Comparison of ENCODE assay signal across 16 cellular contexts in genomic region chr3:129199366-129199765, GRCh38. TPM values are rescaled to one million over a fixed set of nuclear protein-coding genes. Genes with fewer than 3 reads are reported as not detected.
DNase-seq lines count a peak whose midpoint lies in the region; ATAC-seq and TF ChIP-seq lines count a peak whose summit lies in the region.
"Had no signal": no experiment of that assay in that cellular context is flagged by ENCODE, and none has a peak within 500 bp of the region (broad histone marks: within the 10 kb centered on the region; RNA-seq: fewer than 3 reads in every experiment).

No MANE protein-coding gene starts in this region.

- ATAC-seq in right cardiac atrium (no peak), psoas muscle (no peak), HG03439 (IDR thresholded peaks at IDR 0.05; ENCODE audit: unreplicated experiment) (no peak), GM18498 (IDR thresholded peaks at IDR 0.05; ENCODE audit: unreplicated experiment) (no peak)

- WGBS in right cardiac atrium: 68% methylated on average over 8 of the region's 8 CpGs
- 62 to 75% (median 64%) methylated on average over 8 of the region's 8 CpGs for WGBS in psoas muscle, 3 donors

- H3K9me3 ChIP-seq in left ventricle myocardium inferior (replicated peaks) (no peaks in the 10 kb centered on the region), right cardiac atrium (ENCODE audit: control insufficient read depth, low read length) (no peaks in the 10 kb centered on the region), psoas muscle (no peaks in the 10 kb centered on the region)
- H3K9me3 ChIP-seq: BLaER1, Caco-2 had no signal

- no peak for TF ChIP-seq CTCF in left ventricle myocardium inferior (IDR thresholded peaks at IDR 0.05; ENCODE audit: borderline replicate concordance)
- TF ChIP-seq CTCF in psoas muscle (IDR thresholded peaks at IDR 0.05): no peak

- H3K4me3 ChIP-seq in left ventricle myocardium inferior (no peak overlapping the region), right cardiac atrium (ENCODE audit: low read length) (no peak overlapping the region), psoas muscle (no peak overlapping the region)
- H3K4me3 ChIP-seq: BLaER1 had no signal

- H3K27me3 ChIP-seq in left ventricle myocardium inferior (ENCODE audit: low read depth) (no peaks in the 10 kb centered on the region), right cardiac atrium (ENCODE audit: control insufficient read depth, insufficient read depth) (no peaks in the 10 kb centered on the region), psoas muscle (ENCODE audit: insufficient read depth in 3 of 3, low read length in 2 of 3) (no peaks in the 10 kb centered on the region)
- H3K27me3 ChIP-seq: BLaER1 had no signal

- DNase-seq in left ventricle myocardium inferior: no peak
- DNase-seq in right cardiac atrium: no peak
- peak; percentile 8 for DNase-seq in MV-4-11 (lab: John Stamatoyannopoulos, UW)
- peak; percentile 20 to 63 for DNase-seq in dermis microvascular lymphatic vessel endothelial cell (ENCODE audit: low read depth in 2 of 2)
- no peak for DNase-seq in psoas muscle
- no peak for DNase-seq in COR-L47 (lab: John Stamatoyannopoulos, UW)
- DNase-seq: 8988T; Caco-2; CD4-positive, CD25-positive, alpha-beta regulatory T cell; CD8-positive, alpha-beta memory T cell; GDM1; H9 had no signal

- H3K4me1 ChIP-seq in left ventricle myocardium inferior: peaks cover 37% of the 10 kb centered on the region
- H3K4me1 ChIP-seq in right cardiac atrium (ENCODE audit: control insufficient read depth, insufficient read depth, low read length): peaks cover 3% of the 10 kb centered on the region
- peaks cover 46% of the 10 kb centered on the region for H3K4me1 ChIP-seq in psoas muscle
- H3K4me1 ChIP-seq: Caco-2 had no signal

- intact Hi-C loops in left ventricle myocardium inferior (cut with micrococcal nuclease): no loop called here
- intact Hi-C loops in right cardiac atrium (cut with DNase I): no loop called here
- intact Hi-C loops in psoas muscle (cut with DNase I): no loop called here

- H3K36me3 ChIP-seq in left ventricle myocardium inferior: no peaks in the 10 kb centered on the region
- H3K36me3 ChIP-seq in psoas muscle (ENCODE audit: insufficient read depth in 1 of 2, low read depth in 1 of 2): no peaks in the 10 kb centered on the region
- H3K36me3 ChIP-seq: BLaER1 had no signal

- peak overlapping the region; percentile 92 for H3K27ac ChIP-seq in left ventricle myocardium inferior (replicated peaks)
- no peak overlapping the region for H3K27ac ChIP-seq in right cardiac atrium (ENCODE audit: low read length)
- peak overlapping the region; percentile 88 for H3K27ac ChIP-seq in psoas muscle
- H3K27ac ChIP-seq: BLaER1, HL-60 had no signal

RNA-seq across cellular contexts. Expression of gene CNBP, which starts 15.7 kb away (rescaled TPM):
- total RNA-seq in left ventricle myocardium inferior (490 TPM), right cardiac atrium (100 to 1,000 TPM; 368 to 537 (median 429) TPM), dermis microvascular lymphatic vessel endothelial cell (238 and 273 TPM in 2 replicates), psoas muscle (100 to 1,000 TPM; 754 to 850 (median 816) TPM)
- polyA plus RNA-seq in right cardiac atrium (453 TPM), psoas muscle (100 to 1,000 TPM; 423 to 678 (median 575) TPM)

RNA-seq across cellular contexts. Expression of gene ISY1, which starts 38.5 kb away (rescaled TPM):
- total RNA-seq in left ventricle myocardium inferior (21.3 TPM), right cardiac atrium (10 to 100 TPM; 22.7 to 30.6 (median 27.3) TPM), dermis microvascular lymphatic vessel endothelial cell (40.8 and 60.1 TPM in 2 replicates), psoas muscle (10 to 100 TPM; 25.9 to 39.3 (median 31.7) TPM)
- polyA plus RNA-seq in right cardiac atrium (17.4 TPM), psoas muscle (10 to 100 TPM; 27.6 to 56.0 (median 42.8) TPM)

RNA-seq across cellular contexts. Expression of gene COPG1, which starts 50.0 kb away (rescaled TPM):
- total RNA-seq in left ventricle myocardium inferior (86.1 TPM), right cardiac atrium (100 to 1,000 TPM in 3 of 4 donors, 10 to 100 TPM in 1; 76.3 to 133 (median 108) TPM), dermis microvascular lymphatic vessel endothelial cell (171 and 212 TPM in 2 replicates), psoas muscle (10 to 100 TPM; 59.7 to 85.6 (median 65.4) TPM)
- polyA plus RNA-seq in right cardiac atrium (83.2 TPM), psoas muscle (10 to 100 TPM; 58.4 to 96.1 (median 66.9) TPM)

Comparison
In these comparisons a context has a peak if more than half of its experiments do, and no peak if none do; other contexts are left out.
1. DNase-seq: peak in MV-4-11 (single experiment) and dermis microvascular lymphatic vessel endothelial cell (2 of 2); none in left ventricle myocardium inferior (single experiment), right cardiac atrium (0 of 3), psoas muscle (0 of 2) and COR-L47 (single experiment).